1 cellular context compared by ENCODE assay signal in the genomic region with DNA sequence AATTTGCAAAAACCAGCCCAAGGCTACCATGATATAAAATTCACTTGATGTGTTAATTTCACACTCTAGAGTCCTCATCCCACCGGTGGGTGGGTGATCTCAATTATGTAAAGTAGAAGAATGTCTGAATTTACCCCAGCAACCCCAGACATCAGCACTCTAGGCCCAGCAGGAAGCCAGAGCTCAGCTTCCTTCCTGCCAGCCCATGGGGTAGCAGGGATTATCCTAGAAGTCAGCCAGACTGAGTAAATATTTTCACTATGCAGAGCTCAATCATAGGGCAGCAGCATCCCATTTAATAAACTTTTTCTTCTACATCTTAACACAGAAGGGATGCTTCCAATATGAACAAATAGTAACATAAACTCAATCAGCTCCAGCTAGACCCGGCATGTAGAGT.
TF ChIP-seq lines count a peak whose summit lies in the region.

No MANE protein-coding gene starts in this region.

TF ChIP-seq in IMR-90, 13 proteins besides CTCF, POLR2A, EP300 and RAD21:
- TF ChIP-seq RFX5 (IDR thresholded peaks at IDR 0.05; ENCODE audit: low read depth, low read length) (no peak), CHD1 (IDR thresholded peaks at IDR 0.05; ENCODE audit: low read depth, low read length) (no peak), FOS (IDR thresholded peaks at IDR 0.05; ENCODE audit: low read depth, low read length) (no peak), MXI1 (IDR thresholded peaks at IDR 0.05; ENCODE audit: borderline replicate concordance, low read depth, low read length) (no peak)
- TF ChIP-seq, protein P1, sequence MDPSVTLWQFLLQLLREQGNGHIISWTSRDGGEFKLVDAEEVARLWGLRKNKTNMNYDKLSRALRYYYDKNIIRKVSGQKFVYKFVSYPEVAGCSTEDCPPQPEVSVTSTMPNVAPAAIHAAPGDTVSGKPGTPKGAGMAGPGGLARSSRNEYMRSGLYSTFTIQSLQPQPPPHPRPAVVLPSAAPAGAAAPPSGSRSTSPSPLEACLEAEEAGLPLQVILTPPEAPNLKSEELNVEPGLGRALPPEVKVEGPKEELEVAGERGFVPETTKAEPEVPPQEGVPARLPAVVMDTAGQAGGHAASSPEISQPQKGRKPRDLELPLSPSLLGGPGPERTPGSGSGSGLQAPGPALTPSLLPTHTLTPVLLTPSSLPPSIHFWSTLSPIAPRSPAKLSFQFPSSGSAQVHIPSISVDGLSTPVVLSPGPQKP (IDR thresholded peaks at IDR 0.05; ENCODE audit: borderline replicate concordance, low read depth, low read length) = no peak
